In the genomic region with DNA sequence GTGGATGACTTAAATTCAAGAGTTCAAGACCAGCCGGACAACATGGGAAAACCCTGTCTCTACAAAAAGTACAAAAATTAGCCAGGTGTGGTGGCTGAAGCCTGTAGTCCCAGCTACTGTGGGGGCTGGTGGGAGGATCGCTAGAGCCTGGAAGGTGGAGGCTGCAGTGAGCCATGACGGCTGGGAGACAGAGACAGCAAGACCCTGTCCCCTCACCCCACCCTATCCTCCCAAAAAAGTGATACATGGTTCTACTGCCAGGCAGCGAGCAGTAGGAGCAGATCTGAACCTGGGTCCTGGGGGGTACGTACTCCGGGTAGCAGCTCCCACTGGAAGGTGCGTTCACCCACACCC, we compare ENCODE assay signal across 8 cellular contexts. TPM values are rescaled to one million over a fixed set of nuclear protein-coding genes. Genes with fewer than 3 reads are reported as not detected.
A peak's percentile ranks its signal among the peaks of the same experiment; 100 is the strongest.
DNase-seq lines count a peak whose midpoint lies in the region; ATAC-seq, FAIRE-seq and TF ChIP-seq lines count a peak whose summit lies in the region.

No MANE protein-coding gene starts in this region.

- WGBS in HepG2 (ENCODE audit: low lambda C conversion rate), result 88% methylated on average over 7 of the region's 7 CpGs

- H3K36me3 ChIP-seq in HepG2 (replicated peaks in 1 of 2; ENCODE audit: control insufficient read depth in 1 of 2, insufficient read depth in 2 of 2, low read length in 2 of 2) (peaks cover 31 to 49% of the 10 kb centered on the region in 2 experiments), stomach smooth muscle (ENCODE audit: control insufficient read depth in 2 of 2, insufficient read depth in 2 of 2, low read length in 2 of 2) (peaks cover 34 to 38% of the 10 kb centered on the region in 2 donors)

- POLR2A ChIA-PET in HepG2 (lab: Yijun Ruan, JAX), result interaction anchor here (1.1 to 3.4 kb wide), 5 partner anchors 12 to 74 kb away, joined by 3 to 45 read pairs (median 6); a partner anchor contains a TSS

- in situ Hi-C loops in HepG2 (cut with HindIII; ENCODE audit: extremely low pct_ligation_motif_present, low pct_unique_long_range_greater_than_20kb), result loop anchor here (5.0 kb wide), 1 partner anchor 129 kb away; no protein-coding TSS in a partner anchor

- H3K4me1 Mint-ChIP-seq in activated T-cell treated with anti-CD3 and anti-CD28 coated beads, Interleukin-2, amount 50 U/mL, for 24 hours (ENCODE audit: low read depth), result peaks cover 67% of the 10 kb centered on the region
- peaks cover 52% of the 10 kb centered on the region for H3K4me1 Mint-ChIP-seq in activated T-helper 1 cell treated with anti-CD3 and anti-CD28 coated beads, Interleukin-12 subunit alpha, Interleukin-12 subunit beta, Interleukin-2, Interleukin-4 antibody, amounts not matched to agents 30 ng/mL and 10 ng/mL and 1 ng/mL, durations not matched to agents 14 hours and 24 hours and 36 hours (ENCODE audit: low read depth)

- H3K9me3 ChIP-seq in HepG2 (ENCODE audit: low read length) (no peaks in the 10 kb centered on the region), stomach smooth muscle (ENCODE audit: control insufficient read depth in 2 of 2, low read length in 2 of 2) (no peaks in the 10 kb centered on the region)

- H3K9ac ChIP-seq in HepG2 (ENCODE audit: insufficient read depth, low read depth, low read length) (peak overlapping the region; percentile 90; the same call in 1 of the 2 replicates), stomach smooth muscle (ENCODE audit: low read length in 2 of 2) (peak overlapping the region in 1 of 2 donors; percentile 63)

- H3K4me1 ChIP-seq in HepG2 (ENCODE audit: insufficient read depth, low read length), result peaks cover 43% of the 10 kb centered on the region
- H3K4me1 ChIP-seq in stomach smooth muscle (ENCODE audit: control insufficient read depth, insufficient read depth, low read length), result peaks cover 38% of the 10 kb centered on the region

- H4K20me1 ChIP-seq in HepG2 (ENCODE audit: insufficient read depth, low read length), result peaks cover 58% of the 10 kb centered on the region

- H3K4me2 ChIP-seq in HepG2 (ENCODE audit: low read depth, low read length), result peak overlapping the region; percentile 90

- no peak for TF ChIP-seq EP300 in HepG2 (IDR thresholded peaks at IDR 0.05; ENCODE audit: low read depth in 2 of 2, low read length in 2 of 2)
- peak; percentile 26; the same call in 1 of the 2 replicates for TF ChIP-seq EP300 in HepG2 (CRISPR knock-in tag; IDR thresholded peaks at IDR 0.05; ENCODE audit: borderline replicate concordance)

- H3K9me3 Mint-ChIP-seq in activated T-cell treated with anti-CD3 and anti-CD28 coated beads, Interleukin-2, amount 50 U/mL, for 24 hours, result no peaks in the 10 kb centered on the region
- H3K9me3 Mint-ChIP-seq in activated T-helper 1 cell treated with anti-CD3 and anti-CD28 coated beads, Interleukin-12 subunit alpha, Interleukin-12 subunit beta, Interleukin-2, Interleukin-4 antibody, amounts not matched to agents 30 ng/mL and 10 ng/mL and 1 ng/mL, durations not matched to agents 14 hours and 24 hours and 36 hours, result no peaks in the 10 kb centered on the region

- peaks cover 74% of the 10 kb centered on the region for H3K36me3 Mint-ChIP-seq in activated T-cell treated with anti-CD3 and anti-CD28 coated beads, Interleukin-2, amount 50 U/mL, for 24 hours (ENCODE audit: low read depth)
- H3K36me3 Mint-ChIP-seq in activated T-helper 1 cell treated with anti-CD3 and anti-CD28 coated beads, Interleukin-12 subunit alpha, Interleukin-12 subunit beta, Interleukin-2, Interleukin-4 antibody, amounts not matched to agents 30 ng/mL and 10 ng/mL and 1 ng/mL, durations not matched to agents 14 hours and 24 hours and 36 hours (ENCODE audit: low read depth), result peaks cover 50% of the 10 kb centered on the region

- CTCF ChIA-PET in HepG2 (lab: Yijun Ruan, JAX; ENCODE audit: low intra/inter-chr PET ratio, low total read pairs), result interaction anchor here (1.2 to 3.5 kb wide), 2 partner anchors 16 to 130 kb away, joined by 4 to 13 read pairs; no protein-coding TSS in a partner anchor

- no peak overlapping the region for H2AFZ ChIP-seq in HepG2 (ENCODE audit: low read length)

- H3K27me3 Mint-ChIP-seq in activated T-cell treated with anti-CD3 and anti-CD28 coated beads, Interleukin-2, amount 50 U/mL, for 24 hours, result no peaks in the 10 kb centered on the region
- no peaks in the 10 kb centered on the region for H3K27me3 Mint-ChIP-seq in activated T-helper 1 cell treated with anti-CD3 and anti-CD28 coated beads, Interleukin-12 subunit alpha, Interleukin-12 subunit beta, Interleukin-2, Interleukin-4 antibody, amounts not matched to agents 30 ng/mL and 10 ng/mL and 1 ng/mL, durations not matched to agents 14 hours and 24 hours and 36 hours (ENCODE audit: insufficient read depth)

- no peak for TF ChIP-seq CTCF in HepG2 (CRISPR knock-in tag; IDR thresholded peaks at IDR 0.05)

- intact Hi-C loops in activated T-helper 1 cell treated with anti-CD3 and anti-CD28 coated beads, Interleukin-12 subunit alpha, Interleukin-12 subunit beta, Interleukin-2, Interleukin-4 antibody, amounts not matched to agents 30 ng/mL and 10 ng/mL and 1 ng/mL, durations not matched to agents 14 hours and 24 hours and 36 hours (cut with micrococcal nuclease), result loop anchor here (5.0 kb wide), 2 partner anchors 96 to 246 kb away; a partner anchor contains a TSS
- intact Hi-C loops in HepG2 (cut with micrococcal nuclease; ENCODE audit: unreplicated experiment), result no loop called here

- no TSS peak for BruUV-seq in HepG2 (replicated peaks; lab: Mats Ljungman, UMichigan)

- peak overlapping the region; percentile 95 for H3K27ac Mint-ChIP-seq in activated T-cell treated with anti-CD3 and anti-CD28 coated beads, Interleukin-2, amount 50 U/mL, for 24 hours
- H3K27ac Mint-ChIP-seq in activated T-helper 1 cell treated with anti-CD3 and anti-CD28 coated beads, Interleukin-12 subunit alpha, Interleukin-12 subunit beta, Interleukin-2, Interleukin-4 antibody, amounts not matched to agents 30 ng/mL and 10 ng/mL and 1 ng/mL, durations not matched to agents 14 hours and 24 hours and 36 hours, result peak overlapping the region; percentile 58

- no peak for FAIRE-seq in HepG2 (lab: Jason Lieb, UNC)

- no peak for TF ChIP-seq RAD21 in HepG2 (CRISPR knock-in tag; IDR thresholded peaks at IDR 0.05)

- H3K27me3 ChIP-seq in HepG2 (ENCODE audit: control insufficient read depth in 1 of 2, insufficient read depth in 2 of 2, low read length in 2 of 2) (no peaks in the 10 kb centered on the region; a peak in 1 of 5 replicates), stomach smooth muscle (ENCODE audit: control insufficient read depth in 1 of 2, insufficient read depth in 2 of 2, low read length in 2 of 2) (no peaks in the 10 kb centered on the region)

- peak overlapping the region in 1 of 3 experiments; percentile 87; a peak in 2 of 6 replicates for H3K4me3 ChIP-seq in HepG2 (replicated peaks in 1 of 3; ENCODE audit: insufficient read depth in 1 of 3, low read depth in 2 of 3, low read length in 3 of 3)
- peak overlapping the region in 1 of 2 donors; percentile 80 for H3K4me3 ChIP-seq in stomach smooth muscle (ENCODE audit: low read length in 2 of 2)

- H3K4me3 Mint-ChIP-seq in activated T-cell treated with anti-CD3 and anti-CD28 coated beads, Interleukin-2, amount 50 U/mL, for 24 hours, result peak overlapping the region; percentile 91
- peak overlapping the region; percentile 90 for H3K4me3 Mint-ChIP-seq in activated T-helper 1 cell treated with anti-CD3 and anti-CD28 coated beads, Interleukin-12 subunit alpha, Interleukin-12 subunit beta, Interleukin-2, Interleukin-4 antibody, amounts not matched to agents 30 ng/mL and 10 ng/mL and 1 ng/mL, durations not matched to agents 14 hours and 24 hours and 36 hours

- no peak for DNase-seq in activated T-cell treated with anti-CD3 and anti-CD28 coated beads, Interleukin-2, amount 50 U/mL, for 24 hours
- DNase-seq in activated T-cell treated with anti-CD3 and anti-CD28 coated beads, Interleukin-2, amount 50 U/mL, for 1 hour, result no peak
- no peak for DNase-seq in activated T-helper 1 cell treated with anti-CD3 and anti-CD28 coated beads, Interleukin-12 subunit alpha, Interleukin-12 subunit beta, Interleukin-2, Interleukin-4 antibody, amounts not matched to agents 30 ng/mL and 10 ng/mL and 1 ng/mL, durations not matched to agents 14 hours and 24 hours and 36 hours (ENCODE audit: low spot score)
- no peak for DNase-seq in HepG2 (ENCODE audit: low spot score)

- no peak for ATAC-seq in HepG2
- no peak for ATAC-seq in HG02884 (IDR thresholded peaks at IDR 0.05; ENCODE audit: unreplicated experiment)
- no peak for ATAC-seq in HG03565 (IDR thresholded peaks at IDR 0.05; ENCODE audit: unreplicated experiment)
- no peak for ATAC-seq in GM21390 (IDR thresholded peaks at IDR 0.05; ENCODE audit: unreplicated experiment)

- TF ChIP-seq POLR2A in HepG2 (IDR thresholded peaks at IDR 0.05; ENCODE audit: insufficient read depth in 1 of 2, low read depth in 2 of 2, low read length in 2 of 2), result no peak; a peak in 1 of 4 replicates

- peaks cover 62% of the 10 kb centered on the region for H3K79me2 ChIP-seq in HepG2 (ENCODE audit: insufficient read depth, low read length)

- H3K27ac ChIP-seq in HepG2 (ENCODE audit: extremely low read length, insufficient read depth, low read length) (no peak overlapping the region), stomach smooth muscle (ENCODE audit: low read length) (peak overlapping the region; percentile 46)

RNA-seq across cellular contexts. Expression of a gene that starts 2.2 kb away (rescaled TPM):
- total RNA-seq in activated T-helper 1 cell treated with anti-CD3 and anti-CD28 coated beads, Interleukin-12 subunit alpha, Interleukin-12 subunit beta, Interleukin-2, Interleukin-4 antibody, amounts not matched to agents 30 ng/mL and 10 ng/mL and 1 ng/mL, durations not matched to agents 14 hours and 24 hours and 36 hours, result 444 and 450 TPM in 2 replicates
- total RNA-seq in HepG2 (2016; rRNA removed; fragmentation: Illumina TruSeq; extraction: Trizol), result 531 and 639 TPM in 2 replicates
- 280 and 300 TPM in 2 replicates for total RNA-seq in HepG2 (2016; cell fraction: cytosol; rRNA removed; fragmentation: Illumina TruSeq; extraction: Trizol; ENCODE audit: low read depth)
- total RNA-seq in HepG2 (2016; cell fraction: insoluble cytoplasmic fraction; rRNA removed; fragmentation: Illumina TruSeq; extraction: Trizol), result 555 and 661 TPM in 2 replicates
- 259 and 300 TPM in 2 replicates for total RNA-seq in HepG2 (2016; cell fraction: membrane; rRNA removed; fragmentation: Illumina TruSeq; extraction: Trizol)
- 259 and 270 TPM in 2 replicates for total RNA-seq in HepG2 (2016; cell fraction: nucleus; rRNA removed; fragmentation: Illumina TruSeq; extraction: Trizol)
- polyA plus RNA-seq in HepG2 (2011; rRNA removed), result 571 and 631 TPM in 2 replicates
- polyA plus RNA-seq in HepG2 (2011; cell fraction: cytosol; rRNA removed), result 539 and 602 TPM in 2 replicates
- polyA plus RNA-seq in HepG2 (2011; cell fraction: nucleus; rRNA removed), result 375 and 401 TPM in 2 replicates
- 283 and 330 TPM in 2 replicates for polyA plus RNA-seq in HepG2 (2012)
- polyA plus RNA-seq in HepG2 (2016; cell fraction: cytosol; fragmentation: Illumina TruSeq; extraction: Trizol; ENCODE audit: low read depth), result 290 and 328 TPM in 2 replicates
- polyA plus RNA-seq in HepG2 (2016; cell fraction: insoluble cytoplasmic fraction; fragmentation: Illumina TruSeq; extraction: Trizol; ENCODE audit: low read depth), result 656 and 720 TPM in 2 replicates
- 233 and 270 TPM in 2 replicates for polyA plus RNA-seq in HepG2 (2016; cell fraction: membrane; fragmentation: Illumina TruSeq; extraction: Trizol; ENCODE audit: low read depth)
- polyA plus RNA-seq in HepG2 (2016; cell fraction: nucleus; fragmentation: Illumina TruSeq; extraction: Trizol; ENCODE audit: insufficient read depth, low read depth), result 418 and 431 TPM in 2 replicates
- polyA minus RNA-seq in HepG2 (2011; rRNA and poly(A)+ RNA removed; ENCODE audit: low replicate concordance), result 380 and 541 TPM in 2 replicates
- 93.0 and 111 TPM in 2 replicates for polyA minus RNA-seq in HepG2 (2011; cell fraction: cytosol; rRNA and poly(A)+ RNA removed)
- 111 and 120 TPM in 2 replicates for polyA minus RNA-seq in HepG2 (2011; cell fraction: nucleus; rRNA and poly(A)+ RNA removed)

RNA-seq across cellular contexts. Expression of a gene that starts 2.5 kb away (rescaled TPM):
- 24.3 and 29.4 TPM in 2 replicates for total RNA-seq in activated T-helper 1 cell treated with anti-CD3 and anti-CD28 coated beads, Interleukin-12 subunit alpha, Interleukin-12 subunit beta, Interleukin-2, Interleukin-4 antibody, amounts not matched to agents 30 ng/mL and 10 ng/mL and 1 ng/mL, durations not matched to agents 14 hours and 24 hours and 36 hours
- total RNA-seq in HepG2 (2016; rRNA removed; fragmentation: Illumina TruSeq; extraction: Trizol), result 15.3 and 17.8 TPM in 2 replicates
- total RNA-seq in HepG2 (2016; cell fraction: cytosol; rRNA removed; fragmentation: Illumina TruSeq; extraction: Trizol; ENCODE audit: low read depth), result 8.6 and 10.0 TPM in 2 replicates
- 14.3 and 17.3 TPM in 2 replicates for total RNA-seq in HepG2 (2016; cell fraction: insoluble cytoplasmic fraction; rRNA removed; fragmentation: Illumina TruSeq; extraction: Trizol)
- 13.2 and 13.6 TPM in 2 replicates for total RNA-seq in HepG2 (2016; cell fraction: membrane; rRNA removed; fragmentation: Illumina TruSeq; extraction: Trizol)
- 21.3 and 26.0 TPM in 2 replicates for total RNA-seq in HepG2 (2016; cell fraction: nucleus; rRNA removed; fragmentation: Illumina TruSeq; extraction: Trizol)
- 27.6 and 32.0 TPM in 2 replicates for polyA plus RNA-seq in HepG2 (2011; rRNA removed)
- 13.9 and 24.3 TPM in 2 replicates for polyA plus RNA-seq in HepG2 (2011; cell fraction: cytosol; rRNA removed)
- 94.6 and 141 TPM in 2 replicates for polyA plus RNA-seq in HepG2 (2011; cell fraction: nucleus; rRNA removed)
- polyA plus RNA-seq in HepG2 (2012), result 16.9 and 17.6 TPM in 2 replicates
- polyA plus RNA-seq in HepG2 (2016; cell fraction: cytosol; fragmentation: Illumina TruSeq; extraction: Trizol; ENCODE audit: low read depth), result 2.6 and 2.8 TPM in 2 replicates
- polyA plus RNA-seq in HepG2 (2016; cell fraction: insoluble cytoplasmic fraction; fragmentation: Illumina TruSeq; extraction: Trizol; ENCODE audit: low read depth), result 12.8 and 13.4 TPM in 2 replicates
- 5.4 and 6.3 TPM in 2 replicates for polyA plus RNA-seq in HepG2 (2016; cell fraction: membrane; fragmentation: Illumina TruSeq; extraction: Trizol; ENCODE audit: low read depth)
- 60.6 and 69.1 TPM in 2 replicates for polyA plus RNA-seq in HepG2 (2016; cell fraction: nucleus; fragmentation: Illumina TruSeq; extraction: Trizol; ENCODE audit: insufficient read depth, low read depth)
- 32.8 and 53.5 TPM in 2 replicates for polyA minus RNA-seq in HepG2 (2011; rRNA and poly(A)+ RNA removed; ENCODE audit: low replicate concordance)
- 14.5 and 16.4 TPM in 2 replicates for polyA minus RNA-seq in HepG2 (2011; cell fraction: cytosol; rRNA and poly(A)+ RNA removed)
- 30.1 and 33.4 TPM in 2 replicates for polyA minus RNA-seq in HepG2 (2011; cell fraction: nucleus; rRNA and poly(A)+ RNA removed)

RNA-seq across cellular contexts. Expression of a gene that starts 18.7 kb away (rescaled TPM):
- 39.6 and 43.2 TPM in 2 replicates for total RNA-seq in activated T-helper 1 cell treated with anti-CD3 and anti-CD28 coated beads, Interleukin-12 subunit alpha, Interleukin-12 subunit beta, Interleukin-2, Interleukin-4 antibody, amounts not matched to agents 30 ng/mL and 10 ng/mL and 1 ng/mL, durations not matched to agents 14 hours and 24 hours and 36 hours
- total RNA-seq in HepG2 (2016; rRNA removed; fragmentation: Illumina TruSeq; extraction: Trizol), result 77.7 and 79.2 TPM in 2 replicates
- total RNA-seq in HepG2 (2016; cell fraction: cytosol; rRNA removed; fragmentation: Illumina TruSeq; extraction: Trizol; ENCODE audit: low read depth), result 24.5 and 25.5 TPM in 2 replicates
- 67.6 and 79.5 TPM in 2 replicates for total RNA-seq in HepG2 (2016; cell fraction: insoluble cytoplasmic fraction; rRNA removed; fragmentation: Illumina TruSeq; extraction: Trizol)
- total RNA-seq in HepG2 (2016; cell fraction: membrane; rRNA removed; fragmentation: Illumina TruSeq; extraction: Trizol), result 64.7 and 64.9 TPM in 2 replicates
- 45.7 and 51.1 TPM in 2 replicates for total RNA-seq in HepG2 (2016; cell fraction: nucleus; rRNA removed; fragmentation: Illumina TruSeq; extraction: Trizol)
- 43.3 and 50.4 TPM in 2 replicates for polyA plus RNA-seq in HepG2 (2011; rRNA removed)
- polyA plus RNA-seq in HepG2 (2011; cell fraction: cytosol; rRNA removed), result 24.6 and 38.4 TPM in 2 replicates
- polyA plus RNA-seq in HepG2 (2011; cell fraction: nucleus; rRNA removed), result 68.1 and 80.1 TPM in 2 replicates
- 35.5 and 43.9 TPM in 2 replicates for polyA plus RNA-seq in HepG2 (2012)
- 15.6 and 19.3 TPM in 2 replicates for polyA plus RNA-seq in HepG2 (2016; cell fraction: cytosol; fragmentation: Illumina TruSeq; extraction: Trizol; ENCODE audit: low read depth)
- 70.8 and 83.3 TPM in 2 replicates for polyA plus RNA-seq in HepG2 (2016; cell fraction: insoluble cytoplasmic fraction; fragmentation: Illumina TruSeq; extraction: Trizol; ENCODE audit: low read depth)
- polyA plus RNA-seq in HepG2 (2016; cell fraction: membrane; fragmentation: Illumina TruSeq; extraction: Trizol; ENCODE audit: low read depth), result 38.0 and 40.1 TPM in 2 replicates
- polyA plus RNA-seq in HepG2 (2016; cell fraction: nucleus; fragmentation: Illumina TruSeq; extraction: Trizol; ENCODE audit: insufficient read depth, low read depth), result 84.6 and 88.2 TPM in 2 replicates
- 41.0 and 77.9 TPM in 2 replicates for polyA minus RNA-seq in HepG2 (2011; rRNA and poly(A)+ RNA removed; ENCODE audit: low replicate concordance)
- 22.8 and 27.3 TPM in 2 replicates for polyA minus RNA-seq in HepG2 (2011; cell fraction: cytosol; rRNA and poly(A)+ RNA removed)
- 35.0 and 37.7 TPM in 2 replicates for polyA minus RNA-seq in HepG2 (2011; cell fraction: nucleus; rRNA and poly(A)+ RNA removed)

RNA-seq across cellular contexts. Expression of a gene that starts 41.8 kb away (rescaled TPM):
- 45.4 and 46.3 TPM in 2 replicates for total RNA-seq in activated T-helper 1 cell treated with anti-CD3 and anti-CD28 coated beads, Interleukin-12 subunit alpha, Interleukin-12 subunit beta, Interleukin-2, Interleukin-4 antibody, amounts not matched to agents 30 ng/mL and 10 ng/mL and 1 ng/mL, durations not matched to agents 14 hours and 24 hours and 36 hours
- 31.3 and 37.8 TPM in 2 replicates for total RNA-seq in HepG2 (2016; rRNA removed; fragmentation: Illumina TruSeq; extraction: Trizol)
- 14.9 and 15.3 TPM in 2 replicates for total RNA-seq in HepG2 (2016; cell fraction: cytosol; rRNA removed; fragmentation: Illumina TruSeq; extraction: Trizol; ENCODE audit: low read depth)
- 30.0 and 35.2 TPM in 2 replicates for total RNA-seq in HepG2 (2016; cell fraction: insoluble cytoplasmic fraction; rRNA removed; fragmentation: Illumina TruSeq; extraction: Trizol)
- total RNA-seq in HepG2 (2016; cell fraction: membrane; rRNA removed; fragmentation: Illumina TruSeq; extraction: Trizol), result 20.4 and 23.8 TPM in 2 replicates
- 23.8 and 28.4 TPM in 2 replicates for total RNA-seq in HepG2 (2016; cell fraction: nucleus; rRNA removed; fragmentation: Illumina TruSeq; extraction: Trizol)
- 20.4 and 22.5 TPM in 2 replicates for polyA plus RNA-seq in HepG2 (2011; rRNA removed)
- polyA plus RNA-seq in HepG2 (2011; cell fraction: cytosol; rRNA removed), result 19.5 and 23.4 TPM in 2 replicates
- 31.1 and 31.2 TPM in 2 replicates for polyA plus RNA-seq in HepG2 (2011; cell fraction: nucleus; rRNA removed)
- 21.4 and 26.9 TPM in 2 replicates for polyA plus RNA-seq in HepG2 (2012)
- 13.5 and 13.6 TPM in 2 replicates for polyA plus RNA-seq in HepG2 (2016; cell fraction: cytosol; fragmentation: Illumina TruSeq; extraction: Trizol; ENCODE audit: low read depth)
- 33.7 and 36.3 TPM in 2 replicates for polyA plus RNA-seq in HepG2 (2016; cell fraction: insoluble cytoplasmic fraction; fragmentation: Illumina TruSeq; extraction: Trizol; ENCODE audit: low read depth)
- polyA plus RNA-seq in HepG2 (2016; cell fraction: membrane; fragmentation: Illumina TruSeq; extraction: Trizol; ENCODE audit: low read depth), result 18.0 and 19.8 TPM in 2 replicates
- polyA plus RNA-seq in HepG2 (2016; cell fraction: nucleus; fragmentation: Illumina TruSeq; extraction: Trizol; ENCODE audit: insufficient read depth, low read depth), result 87.6 and 92.7 TPM in 2 replicates
- 27.2 and 36.2 TPM in 2 replicates for polyA minus RNA-seq in HepG2 (2011; rRNA and poly(A)+ RNA removed; ENCODE audit: low replicate concordance)
- 13.0 and 15.4 TPM in 2 replicates for polyA minus RNA-seq in HepG2 (2011; cell fraction: cytosol; rRNA and poly(A)+ RNA removed)
- polyA minus RNA-seq in HepG2 (2011; cell fraction: nucleus; rRNA and poly(A)+ RNA removed), result 16.7 and 20.9 TPM in 2 replicates
